Comparison of ENCODE assay signal across 13 cellular contexts in the genomic region with DNA sequence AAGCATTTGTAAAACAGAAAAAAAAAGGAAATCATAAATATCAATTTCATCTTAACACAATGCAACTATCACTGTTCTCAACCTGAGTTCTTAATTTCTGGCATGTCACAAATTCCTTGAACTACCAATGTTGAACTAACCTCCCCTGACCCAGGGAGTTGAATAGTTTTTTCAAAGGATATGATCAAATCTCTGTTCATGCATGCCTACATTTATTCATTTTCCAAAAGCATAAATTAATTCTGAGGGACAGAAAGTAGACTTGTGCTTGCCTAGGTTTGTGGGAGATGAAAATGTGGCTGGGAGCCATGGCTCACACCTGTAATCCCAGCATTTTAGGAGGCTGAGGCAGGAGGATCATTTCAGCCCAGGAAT.
DNase-seq lines count a peak whose midpoint lies in the region; ATAC-seq, FAIRE-seq and TF ChIP-seq lines count a peak whose summit lies in the region.
"Had no signal": no experiment of that assay in that cellular context is flagged by ENCODE, and none has a peak within 500 bp of the region (broad histone marks: within the 10 kb centered on the region; RNA-seq: fewer than 3 reads in every experiment).

No MANE protein-coding gene starts in this region.

- H3K4me3 ChIP-seq in ACC112 (ENCODE audit: low read depth, low read length) (peak overlapping the region; percentile 68), astrocyte (ENCODE audit: insufficient read depth, low read depth, low read length) (no peak overlapping the region), mesodermal cell (ENCODE audit: extremely low read depth, insufficient read depth, low read length, poor library complexity, severe bottlenecking) (no peak overlapping the region)
- H3K4me3 ChIP-seq: BLaER1 treated with 17β-estradiol and CSF1 and Interleukin-3, amounts not matched to agents 10 nM and 100 nM had no signal

- H3K9me3 Mint-ChIP-seq in astrocyte (ENCODE audit: unreplicated experiment): no peaks in the 10 kb centered on the region

- peak overlapping the region; percentile 99 for H3K27ac Mint-ChIP-seq in astrocyte (ENCODE audit: unreplicated experiment)

- H3K27me3 Mint-ChIP-seq in astrocyte (ENCODE audit: low read depth, unreplicated experiment): no peaks in the 10 kb centered on the region

- H3K79me2 ChIP-seq in ACC112 (ENCODE audit: control insufficient read depth, insufficient read depth, low read length, unreplicated experiment) (no peaks in the 10 kb centered on the region), astrocyte (ENCODE audit: insufficient read depth, low read length) (no peaks in the 10 kb centered on the region)

- H3K4me1 ChIP-seq in ACC112 (ENCODE audit: control insufficient read depth, insufficient read depth, low read length, unreplicated experiment) (peaks cover 44% of the 10 kb centered on the region), astrocyte (ENCODE audit: insufficient read depth, low read length) (peaks cover 37% of the 10 kb centered on the region), mesodermal cell (ENCODE audit: control insufficient read depth, insufficient read depth, low read length, poor library complexity, severe bottlenecking) (peaks cover 33% of the 10 kb centered on the region)

- peak overlapping the region; percentile 91 for H3K9ac ChIP-seq in astrocyte (ENCODE audit: low read length)
- H3K9ac ChIP-seq: BLaER1 treated with 17β-estradiol and CSF1 and Interleukin-3, amounts not matched to agents 10 nM and 100 nM had no signal

- H3K27me3 ChIP-seq in ACC112 (ENCODE audit: insufficient read depth, low read length): no peaks in the 10 kb centered on the region
- no peaks in the 10 kb centered on the region for H3K27me3 ChIP-seq in astrocyte (ENCODE audit: insufficient read depth, low read length)
- H3K27me3 ChIP-seq: BLaER1 treated with 17β-estradiol and CSF1 and Interleukin-3, amounts not matched to agents 10 nM and 100 nM had no signal

- no peaks in the 10 kb centered on the region for H3K36me3 ChIP-seq in ACC112 (ENCODE audit: insufficient read depth, low read length)
- H3K36me3 ChIP-seq in astrocyte (ENCODE audit: insufficient read depth, low read length): no peaks in the 10 kb centered on the region
- no peaks in the 10 kb centered on the region for H3K36me3 ChIP-seq in mesodermal cell (ENCODE audit: control insufficient read depth, insufficient read depth, low read length)
- H3K36me3 ChIP-seq: BLaER1 treated with 17β-estradiol and CSF1 and Interleukin-3, amounts not matched to agents 10 nM and 100 nM had no signal

- H3K9me3 ChIP-seq in astrocyte (ENCODE audit: insufficient read depth, low read depth, low read length) (no peaks in the 10 kb centered on the region), mesodermal cell (ENCODE audit: control insufficient read depth, low read length) (no peaks in the 10 kb centered on the region)
- H3K9me3 ChIP-seq: BLaER1 treated with 17β-estradiol and CSF1 and Interleukin-3, amounts not matched to agents 10 nM and 100 nM had no signal

- TF ChIP-seq CTCF in astrocyte (IDR thresholded peaks at IDR 0.05; ENCODE audit: insufficient read depth, low read depth, low read length): no peak

- H2AFZ ChIP-seq in ACC112 (ENCODE audit: low read length, unreplicated experiment) (no peak overlapping the region), astrocyte (ENCODE audit: low read depth, low read length) (no peak overlapping the region)

- H3K4me3 Mint-ChIP-seq in astrocyte (ENCODE audit: unreplicated experiment): no peak overlapping the region

- peak; percentile 81 for TF ChIP-seq EP300 in Ishikawa (IDR thresholded peaks at IDR 0.05; ENCODE audit: borderline replicate concordance)

- H3K4me2 ChIP-seq in astrocyte (ENCODE audit: low read length): peak overlapping the region; percentile 83

- no peak for TF ChIP-seq RAD21 in Ishikawa (IDR thresholded peaks at IDR 0.05; ENCODE audit: low read depth)

- DNase-seq in astrocyte (ENCODE audit: low read depth) (no peak), DMS 273 treated with DMSO at 0.1 percent for 48 hours (lab: John Stamatoyannopoulos, UW) (no peak), anterior cingulate cortex (lab: John Stamatoyannopoulos, UW) (no peak)
- no peak for DNase-seq in activated CD4-positive, CD25-positive, alpha-beta regulatory T cell (lab: John Stamatoyannopoulos, UW)
- DNase-seq: activated CD4-positive, CD25-positive, alpha-beta regulatory T cell treated with anti-CD3 and anti-CD28 coated beads, Interleukin-2, amount 50 U/mL, for 72 hours; cortex of kidney; GDM1; NCI-H2227 treated with DMSO at 0.1 percent for 48 hours had no signal

- no peaks in the 10 kb centered on the region for H3K36me3 Mint-ChIP-seq in astrocyte (ENCODE audit: low read depth, unreplicated experiment)

- peaks cover 43% of the 10 kb centered on the region for H3K4me1 Mint-ChIP-seq in astrocyte (ENCODE audit: low read depth, unreplicated experiment)

- H4K20me1 ChIP-seq in astrocyte (ENCODE audit: insufficient read depth, low read length): no peaks in the 10 kb centered on the region
- H4K20me1 ChIP-seq: BLaER1 treated with 17β-estradiol and CSF1 and Interleukin-3, amounts not matched to agents 10 nM and 100 nM had no signal

- FAIRE-seq in astrocyte (lab: Jason Lieb, UNC): no peak

- H3K27ac ChIP-seq in ACC112 (ENCODE audit: low read depth, low read length) (peak overlapping the region; percentile 100), astrocyte (ENCODE audit: low read depth, low read length) (peak overlapping the region; percentile 99), mesodermal cell (ENCODE audit: low read depth, low read length, severe bottlenecking) (peak overlapping the region; percentile 100)

- no peak for ATAC-seq in activated CD4-positive, CD25-positive, alpha-beta regulatory T cell treated with anti-CD3 and anti-CD28 coated beads, Interleukin-2, amount 50 U/mL, for 24 hours

TF ChIP-seq in Ishikawa, 13 proteins besides CTCF, POLR2A, EP300 and RAD21:
- TF ChIP-seq EGR1 (IDR thresholded peaks at IDR 0.05) (no peak), CEBPB (IDR thresholded peaks at IDR 0.05) (no peak), TAF1 (IDR thresholded peaks at IDR 0.05; ENCODE audit: low read depth) (no peak), TEAD4 (IDR thresholded peaks at IDR 0.05) (peak; percentile 26), NFIC (IDR thresholded peaks at IDR 0.05) (no peak), TCF12 (IDR thresholded peaks at IDR 0.05; ENCODE audit: low read depth) (no peak; the same call in 1 of the 2 replicates), FOXM1 (IDR thresholded peaks at IDR 0.05; ENCODE audit: borderline replicate concordance, low read depth) (peak; percentile 51)
- TF ChIP-seq, protein P1, sequence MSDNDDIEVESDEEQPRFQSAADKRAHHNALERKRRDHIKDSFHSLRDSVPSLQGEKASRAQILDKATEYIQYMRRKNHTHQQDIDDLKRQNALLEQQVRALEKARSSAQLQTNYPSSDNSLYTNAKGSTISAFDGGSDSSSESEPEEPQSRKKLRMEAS (IDR thresholded peaks at IDR 0.05): no peak
TF ChIP-seq in Ishikawa: peak in this region for 2.
